In the genomic region with DNA sequence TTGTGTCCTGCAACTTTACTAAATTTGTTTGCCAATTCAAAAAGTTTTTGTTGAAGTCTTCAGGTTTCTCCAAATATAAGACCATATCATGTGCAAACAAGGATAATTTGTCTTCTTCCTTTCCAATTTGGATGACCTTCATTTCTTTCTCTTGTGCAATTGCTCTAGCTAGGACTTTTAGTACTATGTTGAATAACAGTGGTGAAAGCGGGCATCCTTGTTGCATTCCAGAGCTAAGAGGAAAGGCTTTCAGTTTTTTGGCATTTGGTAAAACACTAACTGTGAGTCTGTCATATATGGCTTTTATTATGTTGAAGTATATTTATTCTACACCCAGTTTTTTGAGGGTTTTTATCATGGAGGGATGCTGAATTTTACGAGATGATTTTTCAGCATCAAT, we compare ENCODE assay signal across 22 cellular contexts.
"Had no signal": no experiment of that assay in that cellular context is flagged by ENCODE, and none has a peak within 500 bp of the region (broad histone marks: within the 10 kb centered on the region; RNA-seq: fewer than 3 reads in every experiment).

No MANE protein-coding gene starts in this region.

- ATAC-seq: K562 had no signal

- H3K4me3 Mint-ChIP-seq: IgD-negative memory B cell had no signal

- H3K36me3 ChIP-seq: MG63, SJSA1 had no signal

- H3K27me3 ChIP-seq: MG63, SJSA1 had no signal

- H3K9me3 ChIP-seq: SJSA1 had no signal

- DNase-seq: MG63, NCI-H1092, NCI-H1105 treated with DMSO at 0.1 percent for 48 hours, NCI-H1417 treated with DMSO at 0.1 percent for 48 hours, NCI-H146, NCI-H187, NCI-H2029, NCI-H2081 treated with DMSO at 0.1 percent for 48 hours, NCI-H2171, NCI-H226, NCI-H446, NCI-H510A, NCI-H524 treated with DMSO at 0.1 percent for 48 hours, NCI-H69, NCI-H774, Right ventricle myocardium superior, RPMI8226, SIG-M5 had no signal

- H3K4me3 ChIP-seq: K562, MG63, SJSA1, SK-N-MC had no signal

- H3K27me3 Mint-ChIP-seq: IgD-negative memory B cell had no signal

- H3K36me3 Mint-ChIP-seq: IgD-negative memory B cell had no signal

- H3K27ac Mint-ChIP-seq: IgD-negative memory B cell had no signal

- H3K4me1 Mint-ChIP-seq: IgD-negative memory B cell had no signal
